ENCODE assay signal across 9 cellular contexts in the genomic region with DNA sequence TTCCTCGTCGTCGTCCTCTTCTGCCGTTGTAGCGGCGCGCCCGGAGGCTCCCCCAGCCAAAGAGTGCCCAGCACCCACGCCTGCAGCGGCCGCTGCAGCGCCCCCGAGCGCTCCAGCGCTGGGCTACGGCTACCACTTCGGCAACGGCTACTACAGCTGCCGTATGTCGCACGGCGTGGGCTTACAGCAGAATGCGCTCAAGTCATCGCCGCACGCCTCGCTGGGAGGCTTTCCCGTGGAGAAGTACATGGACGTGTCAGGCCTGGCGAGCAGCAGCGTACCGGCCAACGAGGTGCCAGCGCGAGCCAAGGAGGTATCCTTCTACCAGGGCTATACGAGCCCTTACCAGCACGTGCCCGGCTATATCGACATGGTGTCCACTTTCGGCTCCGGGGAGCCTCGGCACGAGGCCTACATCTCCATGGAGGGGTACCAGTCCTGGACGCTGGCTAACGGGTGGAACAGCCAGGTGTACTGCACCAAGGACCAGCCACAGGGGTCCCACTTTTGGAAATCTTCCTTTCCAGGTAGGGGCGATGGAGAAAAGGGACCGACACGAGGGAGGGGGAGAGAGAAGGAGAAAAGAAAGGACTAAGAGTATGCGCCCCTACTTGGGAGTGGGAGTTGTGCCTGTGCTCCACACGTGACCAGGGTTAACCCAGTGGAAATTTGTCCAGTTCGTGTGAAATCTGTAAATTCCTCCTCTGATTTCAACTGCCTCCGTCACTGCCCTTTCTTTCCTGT. TPM values are rescaled to one million over a fixed set of nuclear protein-coding genes. Genes with fewer than 3 reads are reported as not detected.
DNase-seq lines count a peak whose midpoint lies in the region; ATAC-seq and TF ChIP-seq lines count a peak whose summit lies in the region.
"Had no signal": no experiment of that assay in that cellular context is flagged by ENCODE, and none has a peak within 500 bp of the region (broad histone marks: within the 10 kb centered on the region; RNA-seq: fewer than 3 reads in every experiment).

No MANE protein-coding gene starts in this region.

- no peak for DNase-seq in heart right ventricle
- no peak for DNase-seq in right atrium auricular region (ENCODE audit: low spot score)
- no peak for DNase-seq in RWPE1 (ENCODE audit: low spot score)
- no peak for DNase-seq in kidney epithelial cell (ENCODE audit: low read depth)
- DNase-seq in upper lobe of left lung: no peak
- DNase-seq in stimulated activated CD4-positive, alpha-beta T cell treated with anti-CD3 and anti-CD28 coated beads, Interleukin-1b, Interleukin-23, amount 100 ng/mL, for 48 hours: no peak
- no peak for DNase-seq in iPS-NIHi11 (ENCODE audit: low spot score)

- TF ChIP-seq POLR2A in upper lobe of left lung (IDR thresholded peaks at IDR 0.05): no peak

- H3K27ac ChIP-seq in heart right ventricle (no peak overlapping the region), right atrium auricular region (no peak overlapping the region), RWPE1 (peak overlapping the region; percentile 70), upper lobe of left lung (no peak overlapping the region)

- H3K9me3 ChIP-seq in heart right ventricle: no peaks in the 10 kb centered on the region
- H3K9me3 ChIP-seq in right atrium auricular region: no peaks in the 10 kb centered on the region
- no peaks in the 10 kb centered on the region for H3K9me3 ChIP-seq in upper lobe of left lung

- ATAC-seq in heart right ventricle (no peak), upper lobe of left lung (ENCODE audit: low FRiP score in 2 of 2) (no peak), HG03196 (IDR thresholded peaks at IDR 0.05; ENCODE audit: unreplicated experiment) (no peak)

- TF ChIP-seq CTCF in heart right ventricle (IDR thresholded peaks at IDR 0.05) (no peak), right atrium auricular region (IDR thresholded peaks at IDR 0.05) (no peak), RWPE1 (conservative IDR thresholded peaks at IDR 0.05; ENCODE audit: low read depth) (peak; percentile 41), kidney epithelial cell (IDR thresholded peaks at IDR 0.05; ENCODE audit: insufficient read depth, low read length, poor library complexity, severe bottlenecking) (peak; percentile 9), upper lobe of left lung (IDR thresholded peaks at IDR 0.05) (no peak)

- TF ChIP-seq EP300 in upper lobe of left lung (IDR thresholded peaks at IDR 0.05): no peak

- peaks cover 61 to 100% (median 100%) of the 10 kb centered on the region in 7 donors for H3K27me3 ChIP-seq in heart right ventricle
- H3K27me3 ChIP-seq in right atrium auricular region: peaks cover 73 to 85% of the 10 kb centered on the region in 2 donors
- peaks cover 90% of the 10 kb centered on the region for H3K27me3 ChIP-seq in kidney epithelial cell (ENCODE audit: control insufficient read depth, insufficient read depth, low read length)
- H3K27me3 ChIP-seq in upper lobe of left lung: peaks cover 0 to 95% (median 49%) of the 10 kb centered on the region in 4 donors

- H3K4me1 ChIP-seq in heart right ventricle: peaks cover 0 to 32% (median 27%) of the 10 kb centered on the region in 9 donors
- peaks cover 0 to 33% of the 10 kb centered on the region in 2 donors for H3K4me1 ChIP-seq in right atrium auricular region
- H3K4me1 ChIP-seq in upper lobe of left lung: peaks cover 32 to 48% (median 33%) of the 10 kb centered on the region in 4 donors

- POLR2A ChIA-PET in RWPE1 (lab: Yijun Ruan, JAX; ENCODE audit: low non-redundant PET): no interaction called here

- WGBS in heart right ventricle, 2 donors: 2 to 3% methylated on average over 52 of the region's 52 CpGs
- WGBS in upper lobe of left lung, 2 donors: 7 to 12% methylated on average over 13 to 34 of the region's 52 CpGs

- H3K36me3 ChIP-seq in heart right ventricle (no peaks in the 10 kb centered on the region), right atrium auricular region (no peaks in the 10 kb centered on the region), kidney epithelial cell (ENCODE audit: control insufficient read depth, insufficient read depth, low read length) (no peaks in the 10 kb centered on the region), upper lobe of left lung (no peaks in the 10 kb centered on the region)

- intact Hi-C loops in heart right ventricle (cut with DNase I): loop anchor here in 1 of 10 donors (5.0 kb wide), 1 partner anchor 406 kb away; no protein-coding TSS in a partner anchor

- CTCF ChIA-PET in RWPE1 (lab: Yijun Ruan, JAX): interaction anchor here (0.6 to 1.3 kb wide), 4 partner anchors 9 to 889 kb away, joined by 3 to 6 read pairs (median 4); no protein-coding TSS in a partner anchor

- H3K4me3 ChIP-seq in heart right ventricle (peak overlapping the region in 8 of 10 donors; percentile 11 to 33 (median 28)), right atrium auricular region (peak overlapping the region in 1 of 2 donors; percentile 33), kidney epithelial cell (ENCODE audit: low read depth, low read length) (no peak overlapping the region), upper lobe of left lung (peak overlapping the region in 3 of 4 donors; percentile 25 to 30 (median 25))

RNA-seq across cellular contexts. Expression of a gene that starts 0.8 kb away (rescaled TPM):
- total RNA-seq in heart right ventricle (not detected), right atrium auricular region (not detected), kidney epithelial cell (not detected in 2 replicates), upper lobe of left lung (not detected)
- not detected for polyA plus RNA-seq in heart right ventricle
- total RNA-seq: bronchial epithelial cell had no signal

RNA-seq across cellular contexts. Expression of a gene that starts 6.3 kb away (rescaled TPM):
- not detected for total RNA-seq in heart right ventricle
- polyA plus RNA-seq in heart right ventricle: not detected
- total RNA-seq in right atrium auricular region: not detected
- total RNA-seq in kidney epithelial cell: not detected in 2 replicates
- total RNA-seq in upper lobe of left lung: not detected
- total RNA-seq: bronchial epithelial cell had no signal

RNA-seq across cellular contexts. Expression of a gene that starts 9.6 kb away (rescaled TPM):
- total RNA-seq in heart right ventricle: not detected
- not detected for polyA plus RNA-seq in heart right ventricle
- not detected for total RNA-seq in right atrium auricular region
- not detected in 2 replicates for total RNA-seq in kidney epithelial cell
- total RNA-seq in upper lobe of left lung: not detected
- total RNA-seq: bronchial epithelial cell had no signal

RNA-seq across cellular contexts. Expression of a gene that starts 13.8 kb away (rescaled TPM):
- not detected for total RNA-seq in heart right ventricle
- not detected for polyA plus RNA-seq in heart right ventricle
- not detected for total RNA-seq in right atrium auricular region
- total RNA-seq in kidney epithelial cell: 5.4 and 16.3 TPM in 2 replicates
- total RNA-seq in upper lobe of left lung: not detected
- total RNA-seq: bronchial epithelial cell had no signal

RNA-seq across cellular contexts. Expression of a gene that starts 23.3 kb away (rescaled TPM):
- total RNA-seq in heart right ventricle (not detected), right atrium auricular region (not detected), kidney epithelial cell (5.1 and 5.6 TPM in 2 replicates), upper lobe of left lung (under 1 TPM in 2 of 6 donors, not detected in 4; 0.47 to 0.55 TPM)
- polyA plus RNA-seq in heart right ventricle: not detected
- total RNA-seq: bronchial epithelial cell had no signal

Comparison
In these comparisons a context has a peak if more than half of its experiments do, and no peak if none do; other contexts are left out.
1. CTCF ChIP-seq: peak in RWPE1 (single experiment) and kidney epithelial cell (single experiment); none in heart right ventricle (0 of 9), right atrium auricular region (0 of 2) and upper lobe of left lung (0 of 6).